ENCODE assay signal across 8 cellular contexts in the genomic region with DNA sequence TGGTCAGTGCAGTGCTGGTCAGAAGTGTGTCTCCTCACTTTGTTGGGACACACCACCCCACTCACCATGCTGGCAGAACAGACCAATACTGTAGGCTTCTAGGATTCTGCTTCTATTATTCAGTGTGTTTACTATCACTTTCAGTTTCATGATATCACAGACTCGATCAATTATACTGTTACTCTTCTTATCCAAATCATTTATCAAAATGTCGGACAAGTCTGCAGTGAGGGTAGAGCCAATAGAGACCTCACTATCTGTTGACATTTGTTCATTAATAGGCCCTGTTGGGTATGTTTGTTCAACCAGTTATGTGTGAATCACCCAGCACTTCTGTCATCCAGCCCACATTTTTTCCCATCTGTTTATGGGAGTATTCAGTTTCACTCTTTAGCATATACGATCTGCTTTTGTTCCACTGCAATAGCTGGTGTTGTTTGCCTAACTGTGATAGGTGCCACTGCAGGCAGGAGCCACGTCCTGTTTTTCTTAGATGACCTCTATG.
DNase-seq lines count a peak whose midpoint lies in the region; ATAC-seq, FAIRE-seq and TF ChIP-seq lines count a peak whose summit lies in the region.

No MANE protein-coding gene starts in this region.

- peak; percentile 59 to 67 for ATAC-seq in CD4-positive, CD25-positive, alpha-beta regulatory T cell (ENCODE audit: low read depth in 2 of 2)
- peak; percentile 64 for ATAC-seq in activated CD8-positive, alpha-beta T cell treated with anti-CD3 and anti-CD28 coated beads for 36 hours
- no peak for ATAC-seq in GM21529 (IDR thresholded peaks at IDR 0.05; ENCODE audit: unreplicated experiment)

- peak overlapping the region; percentile 67 for H3K27ac ChIP-seq in CD4-positive, CD25-positive, alpha-beta regulatory T cell (ENCODE audit: insufficient read depth, low read length, poor library complexity, severe bottlenecking)
- no peak overlapping the region for H3K27ac ChIP-seq in keratinocyte (ENCODE audit: control insufficient read depth, insufficient read depth, low read length)
- peak overlapping the region in 3 of 4 donors; percentile 51 to 75 (median 55) for H3K27ac ChIP-seq in tibial nerve

- TF ChIP-seq CTCF in Loucy (conservative IDR thresholded peaks at IDR 0.05; ENCODE audit: low read length), result no peak
- TF ChIP-seq CTCF in activated CD8-positive, alpha-beta T cell treated with anti-CD3 and anti-CD28 coated beads for 36 hours (IDR thresholded peaks at IDR 0.05), result no peak
- TF ChIP-seq CTCF in keratinocyte (optimal IDR thresholded peaks at IDR 0.05 in 1 of 3, IDR thresholded peaks at IDR 0.05 in 1 of 3, conservative IDR thresholded peaks at IDR 0.05 in 1 of 3; ENCODE audit: extremely low read depth in 1 of 3, insufficient read depth in 2 of 3, low read length in 3 of 3), result no peak
- TF ChIP-seq CTCF in tibial nerve (IDR thresholded peaks at IDR 0.05), result no peak

- no peaks in the 10 kb centered on the region for H3K27me3 ChIP-seq in CD4-positive, CD25-positive, alpha-beta regulatory T cell (ENCODE audit: control insufficient read depth, insufficient read depth, low read length)
- H3K27me3 ChIP-seq in Loucy (ENCODE audit: insufficient read depth, low read length, poor library complexity, severe bottlenecking) (no peaks in the 10 kb centered on the region), keratinocyte (ENCODE audit: control insufficient read depth, extremely low read depth, insufficient read depth, low read length) (no peaks in the 10 kb centered on the region), tibial nerve (no peaks in the 10 kb centered on the region)

- CTCF ChIA-PET in activated CD8-positive, alpha-beta T cell treated with anti-CD3 and anti-CD28 coated beads for 36 hours (lab: Charles Lee), result no interaction called here

- POLR2A ChIA-PET in activated CD8-positive, alpha-beta T cell treated with anti-CD3 and anti-CD28 coated beads for 36 hours (lab: Charles Lee), result interaction anchor here (0.6 kb wide), 1 partner anchor 137 kb away, joined by 3 read pairs; no protein-coding TSS in a partner anchor

- dilution Hi-C loops in keratinocyte (cut with MboI; ENCODE audit: extremely low pct_ligation_motif_present, low sequenced_read_pairs), result no loop called here

- no peaks in the 10 kb centered on the region for H3K9me2 ChIP-seq in Loucy (replicated peaks; ENCODE audit: low read depth, low read length)

- no peaks in the 10 kb centered on the region for H3K27me3 Mint-ChIP-seq in CD4-positive, CD25-positive, alpha-beta regulatory T cell
- no peaks in the 10 kb centered on the region for H3K27me3 Mint-ChIP-seq in activated CD8-positive, alpha-beta T cell treated with anti-CD3 and anti-CD28 coated beads for 36 hours

- H3F3A ChIP-seq in Loucy (ENCODE audit: low read depth), result no peaks in the 10 kb centered on the region

- H2AFZ ChIP-seq in Loucy (ENCODE audit: low read length) (no peak overlapping the region; the same call in 1 of the 2 replicates), keratinocyte (ENCODE audit: control insufficient read depth, low read length) (no peak overlapping the region)

- WGBS in tibial nerve, 2 donors, result 22 to 36% methylated on average over 4 of the region's 4 CpGs

- peaks cover 32% of the 10 kb centered on the region for H3K4me1 ChIP-seq in CD4-positive, CD25-positive, alpha-beta regulatory T cell (ENCODE audit: control insufficient read depth, insufficient read depth, low read length, poor library complexity, severe bottlenecking)
- H3K4me1 ChIP-seq in Loucy (ENCODE audit: insufficient read depth, low read length, poor library complexity, severe bottlenecking) (peaks cover 25% of the 10 kb centered on the region), keratinocyte (ENCODE audit: control insufficient read depth, extremely low read depth, insufficient read depth, low read length) (no peaks in the 10 kb centered on the region), tibial nerve (peaks cover 0 to 3% (median 0%) of the 10 kb centered on the region in 4 donors)

- H3K4me3 ChIP-seq in CD4-positive, CD25-positive, alpha-beta regulatory T cell (ENCODE audit: low read depth, low read length), result peak overlapping the region; percentile 86
- H3K4me3 ChIP-seq in Loucy (ENCODE audit: low read length, poor library complexity, severe bottlenecking), result no peak overlapping the region
- no peak overlapping the region for H3K4me3 ChIP-seq in keratinocyte (ENCODE audit: control insufficient read depth in 2 of 3, extremely low read depth in 1 of 3, insufficient read depth in 2 of 3, low read depth in 1 of 3, low read length in 3 of 3)
- peak overlapping the region in 3 of 4 donors; percentile 9 to 26 (median 24) for H3K4me3 ChIP-seq in tibial nerve

- intact Hi-C loops in activated CD8-positive, alpha-beta T cell treated with anti-CD3 and anti-CD28 coated beads for 36 hours (cut with micrococcal nuclease), result no loop called here

- H3K79me2 ChIP-seq in Loucy (ENCODE audit: insufficient read depth, low read length) (no peaks in the 10 kb centered on the region), keratinocyte (ENCODE audit: control insufficient read depth, insufficient read depth, low read length) (no peaks in the 10 kb centered on the region)

- H3K9me3 ChIP-seq in CD4-positive, CD25-positive, alpha-beta regulatory T cell (ENCODE audit: control insufficient read depth in 2 of 2, low read length in 2 of 2), result peaks cover 4 to 14% of the 10 kb centered on the region in 2 experiments
- 0 out of 2 replicates have a peak, but pooled peaks cover 6% of the 10 kb centered on the region for H3K9me3 ChIP-seq in Loucy (ENCODE audit: insufficient read depth, low read depth, low read length)
- no peaks in the 10 kb centered on the region for H3K9me3 ChIP-seq in keratinocyte (ENCODE audit: control insufficient read depth, low read depth, low read length)
- H3K9me3 ChIP-seq in tibial nerve, result peaks cover 0 to 26% (median 6%) of the 10 kb centered on the region in 4 donors

- no peak for TF ChIP-seq POLR2A in tibial nerve (IDR thresholded peaks at IDR 0.05)

- DNase-seq in CD4-positive, CD25-positive, alpha-beta regulatory T cell, result peak in 2 of 3 donors; percentile 32 to 63
- DNase-seq in activated CD8-positive, alpha-beta T cell treated with anti-CD3 and anti-CD28 coated beads for 36 hours, result peak; percentile 32
- DNase-seq in keratinocyte (ENCODE audit: low read depth, low spot score) (no peak), tibial nerve (ENCODE audit: low spot score in 2 of 2) (no peak), DMS79 (lab: John Stamatoyannopoulos, UW) (no peak), HuH-7 (ENCODE audit: low spot score) (no peak)

- TF ChIP-seq EP300 in tibial nerve (IDR thresholded peaks at IDR 0.05), result no peak

- no peaks in the 10 kb centered on the region for H4K20me1 ChIP-seq in Loucy (ENCODE audit: insufficient read depth, low read length, poor library complexity, severe bottlenecking)
- no peaks in the 10 kb centered on the region for H4K20me1 ChIP-seq in keratinocyte (ENCODE audit: control insufficient read depth, extremely low read depth, insufficient read depth, low read length)

- H3K9ac ChIP-seq in Loucy (ENCODE audit: low read depth, low read length, poor library complexity, severe bottlenecking) (no peak overlapping the region), keratinocyte (ENCODE audit: control insufficient read depth, extremely low read depth, insufficient read depth, low read length) (no peak overlapping the region)

- FAIRE-seq in keratinocyte (lab: Jason Lieb, UNC), result no peak

- H3K4me1 Mint-ChIP-seq in CD4-positive, CD25-positive, alpha-beta regulatory T cell, result peaks cover 30 to 51% (median 34%) of the 10 kb centered on the region in 4 donors
- H3K4me1 Mint-ChIP-seq in activated CD8-positive, alpha-beta T cell treated with anti-CD3 and anti-CD28 coated beads for 36 hours (ENCODE audit: low read depth), result peaks cover 45% of the 10 kb centered on the region

- no peaks in the 10 kb centered on the region for H3K36me3 ChIP-seq in CD4-positive, CD25-positive, alpha-beta regulatory T cell (ENCODE audit: control insufficient read depth, insufficient read depth, low read length)
- no peaks in the 10 kb centered on the region for H3K36me3 ChIP-seq in Loucy (ENCODE audit: insufficient read depth, low read length)
- H3K36me3 ChIP-seq in keratinocyte (ENCODE audit: control insufficient read depth in 2 of 2, extremely low read depth in 1 of 2, insufficient read depth in 2 of 2, low read length in 2 of 2), result no peaks in the 10 kb centered on the region
- no peaks in the 10 kb centered on the region for H3K36me3 ChIP-seq in tibial nerve

- H3K36me3 Mint-ChIP-seq in CD4-positive, CD25-positive, alpha-beta regulatory T cell, result peaks cover 3% of the 10 kb centered on the region
- peaks cover 11% of the 10 kb centered on the region for H3K36me3 Mint-ChIP-seq in activated CD8-positive, alpha-beta T cell treated with anti-CD3 and anti-CD28 coated beads for 36 hours (ENCODE audit: low read depth)

- no peaks in the 10 kb centered on the region for H3K9me1 ChIP-seq in keratinocyte (ENCODE audit: control insufficient read depth, extremely low read depth, insufficient read depth, low read length)

- peaks cover 0 to 7% (median 3%) of the 10 kb centered on the region in 7 donors for H3K9me3 Mint-ChIP-seq in CD4-positive, CD25-positive, alpha-beta regulatory T cell
- H3K9me3 Mint-ChIP-seq in activated CD8-positive, alpha-beta T cell treated with anti-CD3 and anti-CD28 coated beads for 36 hours, result peaks cover 10% of the 10 kb centered on the region

- H3K4me3 Mint-ChIP-seq in CD4-positive, CD25-positive, alpha-beta regulatory T cell, result peak overlapping the region; percentile 75 to 85 (median 80)
- H3K4me3 Mint-ChIP-seq in activated CD8-positive, alpha-beta T cell treated with anti-CD3 and anti-CD28 coated beads for 36 hours, result peak overlapping the region; percentile 68

- H3K27ac Mint-ChIP-seq in CD4-positive, CD25-positive, alpha-beta regulatory T cell, result peak overlapping the region; percentile 91 to 100 (median 97)
- peak overlapping the region; percentile 87 for H3K27ac Mint-ChIP-seq in activated CD8-positive, alpha-beta T cell treated with anti-CD3 and anti-CD28 coated beads for 36 hours

- H3K4me2 ChIP-seq in Loucy (ENCODE audit: low read depth, low read length, poor library complexity, severe bottlenecking), result peak overlapping the region; percentile 29
- peak overlapping the region; percentile 41 for H3K4me2 ChIP-seq in keratinocyte (ENCODE audit: control insufficient read depth, extremely low read depth, insufficient read depth, low read depth, low read length)

Comparison
In these comparisons a context has a peak if more than half of its experiments do, and no peak if none do; other contexts are left out.
1. DNase-seq: peak in CD4-positive, CD25-positive, alpha-beta regulatory T cell (2 of 3) and activated CD8-positive, alpha-beta T cell treated with anti-CD3 and anti-CD28 coated beads for 36 hours (single experiment); none in keratinocyte (single experiment), tibial nerve (0 of 2), DMS79 (single experiment) and HuH-7 (single experiment).
2. H3K4me3 ChIP-seq: peak in CD4-positive, CD25-positive, alpha-beta regulatory T cell (single experiment) and tibial nerve (3 of 4); none in Loucy (single experiment) and keratinocyte (0 of 3).